In the genomic region with DNA sequence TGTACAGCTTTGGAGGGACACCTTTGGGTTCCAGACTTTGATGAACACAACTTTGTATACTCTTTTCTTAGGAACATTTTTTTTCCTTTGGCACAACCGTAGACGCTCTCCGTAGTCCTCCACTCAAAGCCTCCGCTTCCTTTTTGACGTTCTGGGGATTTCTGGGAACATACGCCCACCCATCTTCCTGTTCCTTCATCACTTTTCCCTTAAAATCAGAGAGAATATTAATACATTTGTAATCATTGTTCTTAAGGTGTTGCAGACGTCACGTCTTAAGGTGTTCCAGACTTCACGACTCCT, we compare ENCODE assay signal across 1 cellular context.
TF ChIP-seq lines count a peak whose summit lies in the region.

No MANE protein-coding gene starts in this region.

TF ChIP-seq in K562, 482 proteins besides CTCF, POLR2A, EP300 and RAD21 (continued from another document and continues in another):
- no peak for TF ChIP-seq HMG20B (CRISPR knock-in tag; IDR thresholded peaks at IDR 0.05)
- TF ChIP-seq ZNF398 (CRISPR knock-in tag; IDR thresholded peaks at IDR 0.05), result no peak
- TF ChIP-seq CREB3L1 (IDR thresholded peaks at IDR 0.05; ENCODE audit: borderline replicate concordance, low read depth), result no peak
- TF ChIP-seq MAX (CRISPR knock-in tag; IDR thresholded peaks at IDR 0.05), result no peak
- TF ChIP-seq SOX6 (IDR thresholded peaks at IDR 0.05), result no peak; the same call in 1 of the 2 replicates
- 0 out of 2 replicates have a peak, but pooled peaks have one; percentile 12 for TF ChIP-seq ARID1B (IDR thresholded peaks at IDR 0.05)
- TF ChIP-seq MGA (IDR thresholded peaks at IDR 0.05), result no peak
- 0 out of 2 replicates have a peak, but pooled peaks have one; percentile 20 for TF ChIP-seq MECOM (CRISPR knock-in tag; IDR thresholded peaks at IDR 0.05)
- TF ChIP-seq KLF13 (tag; IDR thresholded peaks at IDR 0.05; ENCODE audit: borderline replicate concordance, low read depth), result no peak
- 0 out of 2 replicates have a peak, but pooled peaks have one; percentile 26 for TF ChIP-seq VEZF1 (CRISPR knock-in tag; IDR thresholded peaks at IDR 0.05)
- TF ChIP-seq GABPB1 (CRISPR knock-in tag; IDR thresholded peaks at IDR 0.05), result 0 out of 2 replicates have a peak, but pooled peaks have one; percentile 1
- TF ChIP-seq COPS2 (conservative IDR thresholded peaks at IDR 0.05), result no peak
- peak; percentile 31 for TF ChIP-seq TAF9B (IDR thresholded peaks at IDR 0.05; ENCODE audit: partially characterized antibody)
- no peak for TF ChIP-seq KLF10 (CRISPR knock-in tag; IDR thresholded peaks at IDR 0.05)
- TF ChIP-seq, protein P1, sequence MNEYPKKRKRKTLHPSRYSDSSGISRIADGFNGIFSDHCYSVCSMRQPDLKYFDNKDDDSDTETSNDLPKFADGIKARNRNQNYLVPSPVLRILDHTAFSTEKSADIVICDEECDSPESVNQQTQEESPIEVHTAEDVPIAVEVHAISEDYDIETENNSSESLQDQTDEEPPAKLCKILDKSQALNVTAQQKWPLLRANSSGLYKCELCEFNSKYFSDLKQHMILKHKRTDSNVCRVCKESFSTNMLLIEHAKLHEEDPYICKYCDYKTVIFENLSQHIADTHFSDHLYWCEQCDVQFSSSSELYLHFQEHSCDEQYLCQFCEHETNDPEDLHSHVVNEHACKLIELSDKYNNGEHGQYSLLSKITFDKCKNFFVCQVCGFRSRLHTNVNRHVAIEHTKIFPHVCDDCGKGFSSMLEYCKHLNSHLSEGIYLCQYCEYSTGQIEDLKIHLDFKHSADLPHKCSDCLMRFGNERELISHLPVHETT (CRISPR knock-in tag; conservative IDR thresholded peaks at IDR 0.05 in 1 of 2, IDR thresholded peaks at IDR 0.05 in 1 of 2), result no peak
- TF ChIP-seq ZNF23 (CRISPR knock-in tag; IDR thresholded peaks at IDR 0.05), result no peak
- no peak for TF ChIP-seq CREB1 (IDR thresholded peaks at IDR 0.05)
- TF ChIP-seq CREB1 (CRISPR knock-in tag; IDR thresholded peaks at IDR 0.05), result 0 out of 2 replicates have a peak, but pooled peaks have one; percentile 3
- no peak for TF ChIP-seq ARID4B (CRISPR knock-in tag; IDR thresholded peaks at IDR 0.05)
- TF ChIP-seq RBM25 (IDR thresholded peaks at IDR 0.05; ENCODE audit: low read depth, low read length, severe bottlenecking), result no peak
- TF ChIP-seq ZNF707 (CRISPR knock-in tag; conservative IDR thresholded peaks at IDR 0.05), result no peak
